19 cellular contexts compared by ENCODE assay signal in genomic region chr16:81699596-81699995, GRCh38.
"Had no signal": no experiment of that assay in that cellular context is flagged by ENCODE, and none has a peak within 500 bp of the region (broad histone marks: within the 10 kb centered on the region; RNA-seq: fewer than 3 reads in every experiment).

No MANE protein-coding gene starts in this region.

- H3K27me3 ChIP-seq: cardiac muscle cell, gastroesophageal sphincter, hepatocyte, right lobe of liver, suprapubic skin had no signal

- H2AFZ ChIP-seq: hepatocyte had no signal

- H3K27ac Mint-ChIP-seq: activated CD4-positive, alpha-beta memory T cell treated with anti-CD3 and anti-CD28 coated beads, Interleukin-2, amount 10 ng/mL, durations not matched to agents 7 days and 5 days; stimulated activated naive CD8-positive, alpha-beta T cell treated with anti-CD3 and anti-CD28 coated beads, Interleukin-15, Interleukin-2, amounts not matched to agents 100 ng/mL and 50 ng/mL, for 24 hours had no signal

- H3K9me3 ChIP-seq: gastroesophageal sphincter, left ventricle myocardium inferior, prostate gland, right lobe of liver, suprapubic skin had no signal

- H3K9me3 Mint-ChIP-seq: activated CD4-positive, alpha-beta memory T cell treated with anti-CD3 and anti-CD28 coated beads, Interleukin-2, amount 10 ng/mL, durations not matched to agents 7 days and 5 days; naive thymus-derived CD8-positive, alpha-beta T cell; stimulated activated naive CD8-positive, alpha-beta T cell treated with anti-CD3 and anti-CD28 coated beads, Interleukin-15, Interleukin-2, amounts not matched to agents 100 ng/mL and 50 ng/mL, for 24 hours had no signal

- H3K27me3 Mint-ChIP-seq: activated CD4-positive, alpha-beta memory T cell treated with anti-CD3 and anti-CD28 coated beads, Interleukin-2, amount 10 ng/mL, durations not matched to agents 7 days and 5 days; naive thymus-derived CD8-positive, alpha-beta T cell; stimulated activated naive CD8-positive, alpha-beta T cell treated with anti-CD3 and anti-CD28 coated beads, Interleukin-15, Interleukin-2, amounts not matched to agents 100 ng/mL and 50 ng/mL, for 24 hours had no signal

- H3K4me3 Mint-ChIP-seq: activated CD4-positive, alpha-beta memory T cell treated with anti-CD3 and anti-CD28 coated beads, Interleukin-2, amount 10 ng/mL, durations not matched to agents 7 days and 5 days; naive thymus-derived CD8-positive, alpha-beta T cell; stimulated activated naive CD8-positive, alpha-beta T cell treated with anti-CD3 and anti-CD28 coated beads, Interleukin-15, Interleukin-2, amounts not matched to agents 100 ng/mL and 50 ng/mL, for 24 hours had no signal

- H3K4me1 ChIP-seq: right lobe of liver had no signal

- H3K4me2 ChIP-seq: hepatocyte had no signal

- ATAC-seq: gastroesophageal sphincter; naive thymus-derived CD8-positive, alpha-beta T cell; right lobe of liver had no signal

- H3K79me2 ChIP-seq: hepatocyte had no signal

- H3K27ac ChIP-seq: cardiac muscle cell, hepatocyte, left ventricle myocardium inferior, prostate gland, right lobe of liver, suprapubic skin had no signal

- H3K4me3 ChIP-seq: cardiac muscle cell, gastroesophageal sphincter, hepatocyte, left ventricle myocardium inferior, prostate gland, right lobe of liver, smooth muscle cell, suprapubic skin had no signal

- DNase-seq: activated CD4-positive, alpha-beta memory T cell treated with anti-CD3 and anti-CD28 coated beads, Interleukin-2, amount 10 ng/mL, durations not matched to agents 7 days and 5 days; activated CD4-positive, alpha-beta T cell treated with anti-CD3 and anti-CD28 coated beads for 4 hours; activated gamma-delta T cell treated with Interleukin-2 at 50 U/mL for 16 hours; activated T-cell treated with anti-CD3 and anti-CD28 coated beads, Interleukin-2, amount 50 U/mL, for 48 hours; left ventricle myocardium inferior; mesenchymal stem cell; stimulated activated CD4-positive, alpha-beta T cell treated with anti-CD3 and anti-CD28 coated beads, Interleukin-4, amount 100 ng/mL, for 4 hours; stimulated activated CD8-positive, alpha-beta memory T cell treated with anti-CD3 and anti-CD28 coated beads, Interleukin-4, amount 100 ng/mL, for 48 hours; T-helper 2 cell; trophoblast cell had no signal
